21 cellular contexts compared by ENCODE assay signal in the genomic region with DNA sequence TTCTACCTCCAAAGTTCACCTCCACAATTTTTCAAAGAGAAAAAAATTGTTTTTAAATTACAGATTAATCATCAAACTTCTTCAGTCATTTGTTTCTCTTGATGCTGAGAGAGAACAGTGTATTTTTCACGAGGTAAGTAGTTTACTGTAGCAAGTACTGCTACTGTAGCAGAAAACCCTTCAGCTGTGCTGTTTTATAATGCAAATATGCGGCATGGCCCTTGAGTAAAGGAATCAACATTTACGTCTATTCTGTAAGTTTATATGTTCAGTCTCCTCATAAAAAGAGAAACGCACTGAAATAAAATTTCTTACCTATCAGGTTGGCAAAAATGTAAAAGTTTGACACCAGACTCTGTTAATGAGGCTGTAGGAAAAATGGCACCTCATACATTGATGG.
DNase-seq lines count a peak whose midpoint lies in the region; ATAC-seq and TF ChIP-seq lines count a peak whose summit lies in the region.
"Had no signal": no experiment of that assay in that cellular context is flagged by ENCODE, and none has a peak within 500 bp of the region (broad histone marks: within the 10 kb centered on the region; RNA-seq: fewer than 3 reads in every experiment).

No MANE protein-coding gene starts in this region.

- H3K4me1 ChIP-seq in GM23338 (ENCODE audit: insufficient read depth) = peaks cover 17% of the 10 kb centered on the region
- H3K4me1 ChIP-seq in iPS-18a (ENCODE audit: control insufficient read depth, low read depth, low read length) = peaks cover 12% of the 10 kb centered on the region
- H3K4me1 ChIP-seq in neuron (ENCODE audit: insufficient read depth, low read length) = peaks cover 19% of the 10 kb centered on the region
- H3K4me1 ChIP-seq: BLaER1, Caco-2 had no signal

- DNase-seq in GM23338 (ENCODE audit: low spot score) (peak; percentile 35), WTC11 (ENCODE audit: low spot score) (no peak), NCI-H1694 (lab: John Stamatoyannopoulos, UW) (no peak), GM10266 (ENCODE audit: extremely low spot score) (no peak)
- DNase-seq: Caco-2; CD4-positive, CD25-positive, alpha-beta regulatory T cell; CD8-positive, alpha-beta T cell; DMS153; DND-41; GM23248; H9; HFFc6 had no signal

- H3K36me3 ChIP-seq in GM23338 (ENCODE audit: insufficient read depth) (no peaks in the 10 kb centered on the region), iPS-18a (ENCODE audit: control insufficient read depth, low read depth, low read length) (no peaks in the 10 kb centered on the region), neuron (ENCODE audit: insufficient read depth, low read length) (no peaks in the 10 kb centered on the region)
- H3K36me3 ChIP-seq: BLaER1 had no signal

- POLR2A ChIA-PET in WTC11 (lab: Charles Lee) = interaction anchor here (0.5 kb wide), 1 partner anchor 17 kb away, joined by 6 read pairs; no protein-coding TSS in a partner anchor

- H3K9me2 ChIP-seq in GM23338 (ENCODE audit: insufficient read depth) = no peaks in the 10 kb centered on the region

- H3K9me3 Mint-ChIP-seq in GM23338 (no peaks in the 10 kb centered on the region), WTC11 (peaks cover 6% of the 10 kb centered on the region)
- H3K9me3 Mint-ChIP-seq: CD8-positive, alpha-beta T cell; H9; HFFc6 had no signal

- H3K4me1 Mint-ChIP-seq in GM23338 = peaks cover 13% of the 10 kb centered on the region
- peaks cover 15% of the 10 kb centered on the region for H3K4me1 Mint-ChIP-seq in WTC11
- H3K4me1 Mint-ChIP-seq: B cell; CD4-positive, CD25-positive, alpha-beta regulatory T cell had no signal

- ATAC-seq in GM23338 (peak; percentile 61), WTC11 (peak; percentile 72), GM18511 (IDR thresholded peaks at IDR 0.05; ENCODE audit: unreplicated experiment) (no peak), HG03442 (IDR thresholded peaks at IDR 0.05; ENCODE audit: unreplicated experiment) (no peak)
- ATAC-seq: CD8-positive, alpha-beta T cell; GM12878 had no signal

- H3K79me2 ChIP-seq in GM23338 (replicated peaks; ENCODE audit: insufficient read depth) = no peaks in the 10 kb centered on the region

- H3K27me3 ChIP-seq in GM23338 (ENCODE audit: insufficient read depth) (no peaks in the 10 kb centered on the region), iPS-18a (ENCODE audit: control insufficient read depth, insufficient read depth, low read length) (no peaks in the 10 kb centered on the region), neuron (ENCODE audit: insufficient read depth, low read length) (no peaks in the 10 kb centered on the region)
- H3K27me3 ChIP-seq: BLaER1 had no signal

- H3K9me3 ChIP-seq in iPS-18a (ENCODE audit: control insufficient read depth, low read depth, low read length) (no peaks in the 10 kb centered on the region), neuron (ENCODE audit: low read length) (no peaks in the 10 kb centered on the region)
- H3K9me3 ChIP-seq: BLaER1, Caco-2 had no signal

- H4K20me1 ChIP-seq in GM23338 (replicated peaks; ENCODE audit: insufficient read depth) = no peaks in the 10 kb centered on the region
- H4K20me1 ChIP-seq: BLaER1 had no signal

- H3K4me3 Mint-ChIP-seq in GM23338 = no peak overlapping the region
- H3K4me3 Mint-ChIP-seq in WTC11 = no peak overlapping the region
- H3K4me3 Mint-ChIP-seq: B cell; CD4-positive, CD25-positive, alpha-beta regulatory T cell; CD8-positive, alpha-beta T cell; H9; HFFc6 had no signal

- H3K27ac ChIP-seq in GM23338 (ENCODE audit: low read depth) (no peak overlapping the region), iPS-18a (ENCODE audit: low read length) (no peak overlapping the region)
- H3K27ac ChIP-seq: 22Rv1, BLaER1, C4-2B, GM23248 had no signal

- no peaks in the 10 kb centered on the region for H3F3A ChIP-seq in GM23338 (replicated peaks; ENCODE audit: low read depth)

- H3K27ac Mint-ChIP-seq in GM23338 (peak overlapping the region; percentile 27; the same call in 1 of the 2 replicates), WTC11 (no peak overlapping the region)
- H3K27ac Mint-ChIP-seq: B cell; CD4-positive, CD25-positive, alpha-beta regulatory T cell; CD8-positive, alpha-beta T cell; H9; HFFc6 had no signal

- H3K4me2 ChIP-seq in GM23338 = peak overlapping the region; percentile 6; the same call in 1 of the 2 replicates
- H3K4me2 ChIP-seq: BLaER1 had no signal

- no peaks in the 10 kb centered on the region for H3K27me3 Mint-ChIP-seq in GM23338 (ENCODE audit: insufficient read depth, low read depth, poor library complexity)
- H3K27me3 Mint-ChIP-seq in WTC11 (ENCODE audit: low read depth) = no peaks in the 10 kb centered on the region
- H3K27me3 Mint-ChIP-seq: B cell; CD4-positive, CD25-positive, alpha-beta regulatory T cell had no signal

- no peak overlapping the region for H3K9ac ChIP-seq in iPS-18a (ENCODE audit: low read length)
- H3K9ac ChIP-seq: BLaER1, GM23248 had no signal

- H3K4me3 ChIP-seq in GM23338 = no peak overlapping the region
- peak overlapping the region; percentile 0 for H3K4me3 ChIP-seq in iPS-18a (ENCODE audit: low read length)
- no peak overlapping the region for H3K4me3 ChIP-seq in neuron (ENCODE audit: low read length)
- H3K4me3 ChIP-seq: BLaER1, GM12878, GM23248 had no signal

- H2AFZ ChIP-seq in GM23338 = no peak overlapping the region
- peak overlapping the region; percentile 44 for H2AFZ ChIP-seq in neuron (ENCODE audit: low read depth, low read length)
- H2AFZ ChIP-seq: GM23248 had no signal

- TF ChIP-seq CTCF in GM23338 (conservative IDR thresholded peaks at IDR 0.05; ENCODE audit: low read depth in 2 of 2) = no peak
- TF ChIP-seq CTCF in WTC11 (IDR thresholded peaks at IDR 0.05) = no peak
- TF ChIP-seq CTCF in GM10266 (IDR thresholded peaks at IDR 0.05; ENCODE audit: control insufficient read depth, insufficient read depth, low read depth, missing control alignments) = no peak

- CTCF ChIA-PET in WTC11 (lab: Charles Lee) = interaction anchor here (0.6 to 1.0 kb wide), 2 partner anchors 347 to 839 kb away, joined by 3 to 4 read pairs; no protein-coding TSS in a partner anchor

- no peaks in the 10 kb centered on the region for H3K36me3 Mint-ChIP-seq in GM23338 (ENCODE audit: low read depth)
- H3K36me3 Mint-ChIP-seq in WTC11 = no peaks in the 10 kb centered on the region
- H3K36me3 Mint-ChIP-seq: CD4-positive, CD25-positive, alpha-beta regulatory T cell; CD8-positive, alpha-beta T cell had no signal

TF ChIP-seq in GM23338, 12 proteins besides CTCF, POLR2A, EP300 and RAD21 (continues in another document):
- no peak for TF ChIP-seq JUNB (IDR thresholded peaks at IDR 0.05; ENCODE audit: unreplicated experiment)
- no peak for TF ChIP-seq STAT1 (IDR thresholded peaks at IDR 0.05; ENCODE audit: unreplicated experiment)

TF ChIP-seq in WTC11, 78 proteins besides CTCF, POLR2A, EP300 and RAD21 (continues in another document):
- TF ChIP-seq TEAD4 (CRISPR knock-in tag; IDR thresholded peaks at IDR 0.05) (no peak), GRHL2 (CRISPR knock-in tag; IDR thresholded peaks at IDR 0.05; ENCODE audit: insufficient replicate concordance, severe bottlenecking) (no peak), NR3C1 (CRISPR knock-in tag; conservative IDR thresholded peaks at IDR 0.05; ENCODE audit: low read depth) (no peak), NFE2L1 (CRISPR knock-in tag; IDR thresholded peaks at IDR 0.05) (no peak), ZNF121 (CRISPR knock-in tag; IDR thresholded peaks at IDR 0.05) (no peak), CBFB (CRISPR knock-in tag; IDR thresholded peaks at IDR 0.05; ENCODE audit: low read depth) (no peak), GTF2I (CRISPR knock-in tag; conservative IDR thresholded peaks at IDR 0.05) (no peak), FOXJ3 (CRISPR knock-in tag; IDR thresholded peaks at IDR 0.05; ENCODE audit: borderline replicate concordance) (no peak), ZNF416 (CRISPR knock-in tag; IDR thresholded peaks at IDR 0.05) (no peak), TCF7 (CRISPR knock-in tag; IDR thresholded peaks at IDR 0.05; ENCODE audit: low read depth) (no peak)
- TF ChIP-seq, protein P1, sequence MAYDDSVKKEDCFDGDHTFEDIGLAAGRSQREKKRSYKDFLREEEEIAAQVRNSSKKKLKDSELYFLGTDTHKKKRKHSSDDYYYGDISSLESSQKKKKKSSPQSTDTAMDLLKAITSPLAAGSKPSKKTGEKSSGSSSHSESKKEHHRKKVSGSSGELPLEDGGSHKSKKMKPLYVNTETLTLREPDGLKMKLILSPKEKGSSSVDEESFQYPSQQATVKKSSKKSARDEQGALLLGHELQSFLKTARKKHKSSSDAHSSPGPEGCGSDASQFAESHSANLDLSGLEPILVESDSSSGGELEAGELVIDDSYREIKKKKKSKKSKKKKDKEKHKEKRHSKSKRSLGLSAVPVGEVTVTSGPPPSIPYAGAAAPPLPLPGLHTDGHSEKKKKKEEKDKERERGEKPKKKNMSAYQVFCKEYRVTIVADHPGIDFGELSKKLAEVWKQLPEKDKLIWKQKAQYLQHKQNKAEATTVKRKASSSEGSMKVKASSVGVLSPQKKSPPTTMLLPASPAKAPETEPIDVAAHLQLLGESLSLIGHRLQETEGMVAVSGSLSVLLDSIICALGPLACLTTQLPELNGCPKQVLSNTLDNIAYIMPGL (CRISPR knock-in tag; IDR thresholded peaks at IDR 0.05) = no peak
- TF ChIP-seq, protein P2, sequence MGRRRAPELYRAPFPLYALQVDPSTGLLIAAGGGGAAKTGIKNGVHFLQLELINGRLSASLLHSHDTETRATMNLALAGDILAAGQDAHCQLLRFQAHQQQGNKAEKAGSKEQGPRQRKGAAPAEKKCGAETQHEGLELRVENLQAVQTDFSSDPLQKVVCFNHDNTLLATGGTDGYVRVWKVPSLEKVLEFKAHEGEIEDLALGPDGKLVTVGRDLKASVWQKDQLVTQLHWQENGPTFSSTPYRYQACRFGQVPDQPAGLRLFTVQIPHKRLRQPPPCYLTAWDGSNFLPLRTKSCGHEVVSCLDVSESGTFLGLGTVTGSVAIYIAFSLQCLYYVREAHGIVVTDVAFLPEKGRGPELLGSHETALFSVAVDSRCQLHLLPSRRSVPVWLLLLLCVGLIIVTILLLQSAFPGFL (CRISPR knock-in tag; IDR thresholded peaks at IDR 0.05; ENCODE audit: borderline replicate concordance) = no peak
- TF ChIP-seq, protein P3, sequence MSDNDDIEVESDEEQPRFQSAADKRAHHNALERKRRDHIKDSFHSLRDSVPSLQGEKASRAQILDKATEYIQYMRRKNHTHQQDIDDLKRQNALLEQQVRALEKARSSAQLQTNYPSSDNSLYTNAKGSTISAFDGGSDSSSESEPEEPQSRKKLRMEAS (CRISPR knock-in tag; IDR thresholded peaks at IDR 0.05) = no peak
- TF ChIP-seq, protein P4, sequence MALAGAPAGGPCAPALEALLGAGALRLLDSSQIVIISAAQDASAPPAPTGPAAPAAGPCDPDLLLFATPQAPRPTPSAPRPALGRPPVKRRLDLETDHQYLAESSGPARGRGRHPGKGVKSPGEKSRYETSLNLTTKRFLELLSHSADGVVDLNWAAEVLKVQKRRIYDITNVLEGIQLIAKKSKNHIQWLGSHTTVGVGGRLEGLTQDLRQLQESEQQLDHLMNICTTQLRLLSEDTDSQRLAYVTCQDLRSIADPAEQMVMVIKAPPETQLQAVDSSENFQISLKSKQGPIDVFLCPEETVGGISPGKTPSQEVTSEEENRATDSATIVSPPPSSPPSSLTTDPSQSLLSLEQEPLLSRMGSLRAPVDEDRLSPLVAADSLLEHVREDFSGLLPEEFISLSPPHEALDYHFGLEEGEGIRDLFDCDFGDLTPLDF (CRISPR knock-in tag; IDR thresholded peaks at IDR 0.05) = no peak

Comparison
In these comparisons a context has a peak if more than half of its experiments do, and no peak if none do; other contexts are left out.
1. ATAC-seq: peak in GM23338 (single experiment) and WTC11 (single experiment); none in GM18511 (single experiment) and HG03442 (single experiment).